Comparison of ENCODE assay signal across 9 cellular contexts in genomic region chr1:238517710-238518109, GRCh38.
"Had no signal": no experiment of that assay in that cellular context is flagged by ENCODE, and none has a peak within 500 bp of the region (broad histone marks: within the 10 kb centered on the region; RNA-seq: fewer than 3 reads in every experiment).

No MANE protein-coding gene starts in this region.

- H3K9me3 ChIP-seq: HAP-1 had no signal

- H3K27ac Mint-ChIP-seq: GM23338, HFFc6 had no signal

- ATAC-seq: GM23338, HCT116 had no signal

- H3K9ac ChIP-seq: KMS-11 had no signal

- H3K4me2 ChIP-seq: GM23338, KMS-11 had no signal

- DNase-seq: H7, HFFc6, Karpas-422, KBM-7 had no signal

- H3K4me1 ChIP-seq: HAP-1 had no signal

- H3K4me1 Mint-ChIP-seq: GM23338 had no signal

- H2AFZ ChIP-seq: GM23338 had no signal

- H3K4me3 ChIP-seq: GM23338, HAP-1 had no signal

- H3K36me3 ChIP-seq: HAP-1 had no signal

- H3K27ac ChIP-seq: HL-60, KMS-11 had no signal

- H3K4me3 Mint-ChIP-seq: GM23338, HFFc6 had no signal
